15 cellular contexts compared by ENCODE assay signal in genomic region chr11:10350341-10350740, GRCh38. TPM values are rescaled to one million over a fixed set of nuclear protein-coding genes. Genes with fewer than 3 reads are reported as not detected.
DNase-seq lines count a peak whose midpoint lies in the region; ATAC-seq, FAIRE-seq and TF ChIP-seq lines count a peak whose summit lies in the region.
"Had no signal": no experiment of that assay in that cellular context is flagged by ENCODE, and none has a peak within 500 bp of the region (broad histone marks: within the 10 kb centered on the region; RNA-seq: fewer than 3 reads in every experiment).

No MANE protein-coding gene starts in this region.

- peak; percentile 38 for FAIRE-seq in HTR-8/SVneo (lab: Jason Lieb, UNC)
- FAIRE-seq: TTC549 had no signal

- H3K4me3 ChIP-seq in AG04450 (ENCODE audit: low read depth, low read length) = no peak overlapping the region
- no peak overlapping the region for H3K4me3 ChIP-seq in astrocyte of the spinal cord (ENCODE audit: low read depth, low read length)
- H3K4me3 ChIP-seq: prostate gland, vagina had no signal

- H3K27me3 ChIP-seq in AG04450 (ENCODE audit: control insufficient read depth, insufficient read depth, low read length) = no peaks in the 10 kb centered on the region
- H3K27me3 ChIP-seq: vagina had no signal

- no peak for DNase-seq in AG04450 (ENCODE audit: low read depth, low spot score)
- DNase-seq in HTR-8/SVneo (ENCODE audit: insufficient read length, low spot score) = no peak
- peak; percentile 77 for DNase-seq in astrocyte of the spinal cord (ENCODE audit: low read depth, low spot score)
- DNase-seq in iPS-NIHi11 (ENCODE audit: low spot score) = peak; percentile 49
- DNase-seq in HuH-7 (ENCODE audit: low spot score) = no peak
- no peak for DNase-seq in activated CD4-positive, alpha-beta T cell treated with anti-CD3 and anti-CD28 coated beads for 1 hour
- DNase-seq: NCI-H82 had no signal

- no peaks in the 10 kb centered on the region for H3K9me3 ChIP-seq in AG04450 (ENCODE audit: control insufficient read depth, insufficient read depth, low read length)
- H3K9me3 ChIP-seq: prostate gland, vagina had no signal

- CTCF ChIA-PET in AG04450 (lab: Charles Lee) = interaction anchor here (0.5 to 1.8 kb wide), 2 partner anchors 16 to 40 kb away, joined by 3 to 8 read pairs; no protein-coding TSS in a partner anchor

- ATAC-seq in HG03521 (IDR thresholded peaks at IDR 0.05; ENCODE audit: unreplicated experiment) (no peak), HG03196 (IDR thresholded peaks at IDR 0.05; ENCODE audit: unreplicated experiment) (no peak)
- ATAC-seq: activated T-helper 17 cell treated with anti-CD3 and anti-CD28 coated beads, Interleukin-2, amount 50 U/mL, for 72 hours; left lobe of liver had no signal

- TF ChIP-seq CTCF in AG04450 (IDR thresholded peaks at IDR 0.05; ENCODE audit: low read depth, low read length) (no peak), astrocyte of the spinal cord (IDR thresholded peaks at IDR 0.05; ENCODE audit: low read depth, low read length) (no peak)

- H3K27ac ChIP-seq in AG04450 (ENCODE audit: low read depth, low read length) = peak overlapping the region; percentile 13
- H3K27ac ChIP-seq: C4-2B, prostate gland, vagina had no signal

- POLR2A ChIA-PET in AG04450 (lab: Yijun Ruan, JAX) = interaction anchor here (2.8 kb wide), 1 partner anchor 25 kb away, joined by 19 read pairs; no protein-coding TSS in a partner anchor

- in situ Hi-C loops in astrocyte of the spinal cord (cut with HindIII; ENCODE audit: low sequenced_read_pairs) = no loop called here

RNA-seq across cellular contexts. Expression of gene ADM, which starts 45.5 kb away (rescaled TPM):
- 247 and 328 TPM in 2 replicates for polyA plus RNA-seq in AG04450 (2011; rRNA removed)
- polyA minus RNA-seq in AG04450 (2011; rRNA and poly(A)+ RNA removed) = 290 and 429 TPM in 2 replicates

RNA-seq across cellular contexts. Expression of gene SBF2, which starts 56.3 kb away (rescaled TPM):
- polyA plus RNA-seq in AG04450 (2011; rRNA removed) = 43.0 and 44.4 TPM in 2 replicates
- 66.1 and 72.1 TPM in 2 replicates for polyA minus RNA-seq in AG04450 (2011; rRNA and poly(A)+ RNA removed)

Comparison
In these comparisons a context has a peak if more than half of its experiments do, and no peak if none do; other contexts are left out.
1. DNase-seq: peak in astrocyte of the spinal cord (single experiment) and iPS-NIHi11 (single experiment); none in AG04450 (single experiment), HTR-8/SVneo (single experiment), HuH-7 (single experiment) and activated CD4-positive, alpha-beta T cell treated with anti-CD3 and anti-CD28 coated beads for 1 hour (single experiment).